ENCODE assay signal across 25 cellular contexts in genomic region chr2:217752714-217753459, GRCh38.
"Had no signal": no experiment of that assay in that cellular context is flagged by ENCODE, and none has a peak within 500 bp of the region (broad histone marks: within the 10 kb centered on the region; RNA-seq: fewer than 3 reads in every experiment).

No MANE protein-coding gene starts in this region.

- H3K36me3 Mint-ChIP-seq: mesothelial cell of epicardium; stimulated activated effector memory CD8-positive, alpha-beta T cell treated with anti-CD3 and anti-CD28 coated beads, Interleukin-12 subunit alpha, Interleukin-12 subunit beta, amount 100 ng/mL, for 72 hours had no signal

- H3K4me1 ChIP-seq: breast epithelium, SJCRH30 had no signal

- H3K27me3 ChIP-seq: breast epithelium, SJCRH30, tibial artery had no signal

- H3K9me3 Mint-ChIP-seq: activated B cell treated with CpG ODN at 0.5 μM for 24 hours; activated T-helper 1 cell treated with anti-CD3 and anti-CD28 coated beads, Interleukin-12 subunit alpha, Interleukin-12 subunit beta, Interleukin-2, Interleukin-4 antibody, amounts not matched to agents 30 ng/mL and 10 ng/mL and 1 ng/mL, durations not matched to agents 14 hours and 24 hours and 36 hours; mesothelial cell of epicardium; stimulated activated effector memory CD8-positive, alpha-beta T cell treated with anti-CD3 and anti-CD28 coated beads, Interleukin-12 subunit alpha, Interleukin-12 subunit beta, amount 100 ng/mL, for 72 hours; stimulated activated naive CD8-positive, alpha-beta T cell treated with anti-CD3 and anti-CD28 coated beads, Interleukin-15, Interleukin-2, amounts not matched to agents 100 ng/mL and 50 ng/mL, for 24 hours had no signal

- H3K4me3 ChIP-seq: breast epithelium, SJCRH30, tibial artery had no signal

- H3K27ac ChIP-seq: breast epithelium, epithelial cell of prostate, SJCRH30 had no signal

- H3K4me3 Mint-ChIP-seq: activated B cell treated with CpG ODN at 0.5 μM for 24 hours; activated CD4-positive, alpha-beta T cell treated with anti-CD3 and anti-CD28 coated beads for 36 hours; activated T-helper 1 cell treated with anti-CD3 and anti-CD28 coated beads, Interleukin-12 subunit alpha, Interleukin-12 subunit beta, Interleukin-2, Interleukin-4 antibody, amounts not matched to agents 30 ng/mL and 10 ng/mL and 1 ng/mL, durations not matched to agents 14 hours and 24 hours and 36 hours; mesothelial cell of epicardium; naive B cell; stimulated activated effector memory CD8-positive, alpha-beta T cell treated with anti-CD3 and anti-CD28 coated beads, Interleukin-12 subunit alpha, Interleukin-12 subunit beta, amount 100 ng/mL, for 72 hours; stimulated activated naive CD8-positive, alpha-beta T cell treated with anti-CD3 and anti-CD28 coated beads, Interleukin-15, Interleukin-2, amounts not matched to agents 100 ng/mL and 50 ng/mL, for 24 hours; T-helper 17 cell had no signal

- ATAC-seq: activated CD4-positive, alpha-beta T cell treated with anti-CD3 and anti-CD28 coated beads for 36 hours; stimulated activated effector memory CD8-positive, alpha-beta T cell treated with anti-CD3 and anti-CD28 coated beads, Interleukin-12 subunit alpha, Interleukin-12 subunit beta, amount 100 ng/mL, for 72 hours; T-helper 17 cell had no signal

- H3K27ac Mint-ChIP-seq: activated B cell treated with CpG ODN at 0.5 μM for 24 hours; activated CD4-positive, alpha-beta T cell treated with anti-CD3 and anti-CD28 coated beads for 36 hours; stimulated activated effector memory CD8-positive, alpha-beta T cell treated with anti-CD3 and anti-CD28 coated beads, Interleukin-12 subunit alpha, Interleukin-12 subunit beta, amount 100 ng/mL, for 72 hours; T-helper 17 cell had no signal

- H3K9me3 ChIP-seq: breast epithelium, SJCRH30, tibial artery had no signal

- DNase-seq: activated B cell treated with CpG ODN at 0.5 μM for 24 hours; activated CD4-positive, alpha-beta T cell treated with anti-CD3 and anti-CD28 coated beads for 36 hours; activated effector memory CD4-positive, alpha-beta T cell treated with anti-CD3 and anti-CD28 coated beads, Interleukin-2, amount 50 U/mL, for 16 hours; activated naive CD4-positive, alpha-beta T cell treated with anti-CD3 and anti-CD28 coated beads, Interleukin-2, amount 50 U/mL, for 16 hours; activated T-cell treated with anti-CD3 and anti-CD28 coated beads, Interleukin-2, amount 50 U/mL, for 1 hour; central memory CD4-positive, alpha-beta T cell; dermis blood vessel endothelial cell; effector CD4-positive, alpha-beta T cell; glutamatergic neuron; islet precursor cell; naive B cell; nucleus accumbens; retina; small intestine; stimulated activated CD4-positive, alpha-beta T cell treated with anti-CD3 and anti-CD28 coated beads, Interleukin-4, amount 100 ng/mL, for 24 hours; T-helper 17 cell; T1000; tibial artery had no signal

- H3K36me3 ChIP-seq: breast epithelium, SJCRH30 had no signal
